Comparison of ENCODE assay signal across 1 cellular context in genomic region chr16:89449726-89450335, GRCh38.
TF ChIP-seq lines count a peak whose summit lies in the region.

No MANE protein-coding gene starts in this region.

TF ChIP-seq in K562, 482 proteins besides CTCF, POLR2A, EP300 and RAD21:
- TF ChIP-seq SPI1 (IDR thresholded peaks at IDR 0.05; ENCODE audit: borderline replicate concordance, low read depth, low read length) (peak; percentile 67), RFX1 (IDR thresholded peaks at IDR 0.05) (no peak)
